In genomic region chr15:64861331-64861730, GRCh38 we compare ENCODE assay signal across 28 cellular contexts. TPM values are rescaled to one million over a fixed set of nuclear protein-coding genes. Genes with fewer than 3 reads are reported as not detected.
A peak's percentile ranks its signal among the peaks of the same experiment; 100 is the strongest.
DNase-seq lines count a peak whose midpoint lies in the region; ATAC-seq, FAIRE-seq and TF ChIP-seq lines count a peak whose summit lies in the region.
"Had no signal": no experiment of that assay in that cellular context is flagged by ENCODE, and none has a peak within 500 bp of the region (broad histone marks: within the 10 kb centered on the region; RNA-seq: fewer than 3 reads in every experiment).

No MANE protein-coding gene starts in this region.

- H3K79me2 ChIP-seq in HepG2 (ENCODE audit: insufficient read depth, low read length) = no peaks in the 10 kb centered on the region

- no peaks in the 10 kb centered on the region for H4K20me1 ChIP-seq in HepG2 (ENCODE audit: insufficient read depth, low read length)

- H3K4me1 ChIP-seq in HepG2 (ENCODE audit: insufficient read depth, low read length) = peaks cover 13% of the 10 kb centered on the region
- H3K4me1 ChIP-seq in right lobe of liver = peaks cover 0 to 4% (median 0%) of the 10 kb centered on the region in 4 donors
- H3K4me1 ChIP-seq in suprapubic skin = peaks cover 22% of the 10 kb centered on the region

- 96% methylated on average over 4 of the region's 11 CpGs for WGBS in HepG2 (ENCODE audit: low lambda C conversion rate)
- WGBS in right lobe of liver (ENCODE audit: insufficient coverage, low coverage, low lambda C conversion rate, missing lambda C conversion rate) = no CpG with 5 or more reads among the region's 11 CpGs
- WGBS in suprapubic skin = 100% methylated on average over 1 of the region's 11 CpGs

- H3K36me3 Mint-ChIP-seq in chondrocyte (ENCODE audit: low read depth) (peaks cover 12% of the 10 kb centered on the region), nephron progenitor cell (ENCODE audit: low read depth) (peaks cover 19% of the 10 kb centered on the region)

- H2AFZ ChIP-seq in HepG2 (ENCODE audit: low read length) = no peak overlapping the region

- TF ChIP-seq CTCF in HepG2 (CRISPR knock-in tag; IDR thresholded peaks at IDR 0.05) (no peak), right lobe of liver (IDR thresholded peaks at IDR 0.05) (no peak), chondrocyte (IDR thresholded peaks at IDR 0.05) (no peak), nephron progenitor cell (IDR thresholded peaks at IDR 0.05) (no peak), suprapubic skin (IDR thresholded peaks at IDR 0.05) (no peak)

- H3K36me3 ChIP-seq in HepG2 (replicated peaks in 1 of 2; ENCODE audit: control insufficient read depth in 1 of 2, insufficient read depth in 2 of 2, low read length in 2 of 2) = peaks cover 15 to 22% of the 10 kb centered on the region in 2 experiments; a peak in 4 of 5 replicates
- H3K36me3 ChIP-seq in right lobe of liver = peaks cover 0 to 17% (median 2%) of the 10 kb centered on the region in 4 donors
- peaks cover 52% of the 10 kb centered on the region for H3K36me3 ChIP-seq in suprapubic skin
- H3K36me3 ChIP-seq: cardiac muscle cell had no signal

- no peak for TF ChIP-seq POLR2A in HepG2 (IDR thresholded peaks at IDR 0.05; ENCODE audit: insufficient read depth in 1 of 2, low read depth in 2 of 2, low read length in 2 of 2)
- TF ChIP-seq POLR2A in right lobe of liver (IDR thresholded peaks at IDR 0.05) = no peak
- TF ChIP-seq POLR2A in suprapubic skin (IDR thresholded peaks at IDR 0.05) = no peak

- H3K9me3 Mint-ChIP-seq in chondrocyte (ENCODE audit: low read depth) (no peaks in the 10 kb centered on the region), nephron progenitor cell (no peaks in the 10 kb centered on the region)
- H3K9me3 Mint-ChIP-seq: activated naive CD8-positive, alpha-beta T cell treated with anti-CD3 and anti-CD28 coated beads, Interleukin-2, amount 50 U/mL, for 24 hours; naive thymus-derived CD4-positive, alpha-beta T cell; stimulated activated naive B cell treated with anti-CD40 and anti-IgM and Interleukin-4, amounts not matched to agents 10 μg/mL and 1 μg/mL and 100 μg/mL, for 72 hours had no signal

- H3K4me3 Mint-ChIP-seq in chondrocyte (ENCODE audit: unreplicated experiment) (no peak overlapping the region), nephron progenitor cell (no peak overlapping the region)
- H3K4me3 Mint-ChIP-seq: activated naive CD8-positive, alpha-beta T cell treated with anti-CD3 and anti-CD28 coated beads, Interleukin-2, amount 50 U/mL, for 24 hours; naive thymus-derived CD4-positive, alpha-beta T cell; stimulated activated naive B cell treated with anti-CD40 and anti-IgM and Interleukin-4, amounts not matched to agents 10 μg/mL and 1 μg/mL and 100 μg/mL, for 72 hours had no signal

- TF ChIP-seq RAD21 in HepG2 (CRISPR knock-in tag; IDR thresholded peaks at IDR 0.05) = no peak

- TF ChIP-seq EP300 in HepG2 (IDR thresholded peaks at IDR 0.05; ENCODE audit: low read depth in 2 of 2, low read length in 2 of 2) (no peak), HepG2 (CRISPR knock-in tag; IDR thresholded peaks at IDR 0.05; ENCODE audit: borderline replicate concordance) (no peak), suprapubic skin (IDR thresholded peaks at IDR 0.05) (no peak)

- H3K27ac Mint-ChIP-seq in chondrocyte (ENCODE audit: unreplicated experiment) (peak overlapping the region; percentile 8), nephron progenitor cell (peak overlapping the region; percentile 90)
- H3K27ac Mint-ChIP-seq: activated naive CD8-positive, alpha-beta T cell treated with anti-CD3 and anti-CD28 coated beads, Interleukin-2, amount 50 U/mL, for 24 hours; stimulated activated naive B cell treated with anti-CD40 and anti-IgM and Interleukin-4, amounts not matched to agents 10 μg/mL and 1 μg/mL and 100 μg/mL, for 72 hours had no signal

- no peak overlapping the region for H3K27ac ChIP-seq in HepG2 (ENCODE audit: extremely low read length, insufficient read depth, low read length)
- no peak overlapping the region for H3K27ac ChIP-seq in right lobe of liver
- H3K27ac ChIP-seq in suprapubic skin = no peak overlapping the region
- H3K27ac ChIP-seq: cardiac muscle cell, SJCRH30 had no signal

- FAIRE-seq in HepG2 (lab: Jason Lieb, UNC) = no peak
- FAIRE-seq: astrocyte, GM12891 had no signal

- no TSS peak for BruUV-seq in HepG2 (replicated peaks; lab: Mats Ljungman, UMichigan)

- in situ Hi-C loops in HepG2 (cut with HindIII; ENCODE audit: extremely low pct_ligation_motif_present, low pct_unique_long_range_greater_than_20kb) = no loop called here

- ATAC-seq in HepG2 (no peak), right lobe of liver (no peak), HG02981 (IDR thresholded peaks at IDR 0.05; ENCODE audit: unreplicated experiment) (no peak)
- ATAC-seq: activated naive CD8-positive, alpha-beta T cell treated with anti-CD3 and anti-CD28 coated beads, Interleukin-2, amount 50 U/mL, for 24 hours; esophagus mucosa; heart right ventricle; lower lobe of right lung; naive thymus-derived CD4-positive, alpha-beta T cell; stimulated activated naive B cell treated with anti-CD40 and anti-IgM and Interleukin-4, amounts not matched to agents 10 μg/mL and 1 μg/mL and 100 μg/mL, for 72 hours had no signal

- H3K4me3 ChIP-seq in HepG2 (replicated peaks in 1 of 3; ENCODE audit: insufficient read depth in 1 of 3, low read depth in 2 of 3, low read length in 3 of 3) (no peak overlapping the region), right lobe of liver (no peak overlapping the region), suprapubic skin (no peak overlapping the region)
- H3K4me3 ChIP-seq: cardiac muscle cell, heart right ventricle, lower lobe of right lung, SJCRH30 had no signal

- POLR2A ChIA-PET in HepG2 (lab: Yijun Ruan, JAX) = no interaction called here

- no peak overlapping the region for H3K4me2 ChIP-seq in HepG2 (ENCODE audit: low read depth, low read length)

- peaks cover 36% of the 10 kb centered on the region for H3K4me1 Mint-ChIP-seq in chondrocyte (ENCODE audit: low read depth)
- H3K4me1 Mint-ChIP-seq in nephron progenitor cell = peaks cover 66% of the 10 kb centered on the region

- CTCF ChIA-PET in HepG2 (lab: Yijun Ruan, JAX; ENCODE audit: low intra/inter-chr PET ratio, low total read pairs) = no interaction called here

- H3K27me3 Mint-ChIP-seq in chondrocyte (ENCODE audit: low read depth) = no peaks in the 10 kb centered on the region
- peaks cover 6% of the 10 kb centered on the region for H3K27me3 Mint-ChIP-seq in nephron progenitor cell (ENCODE audit: low read depth, poor library complexity)
- H3K27me3 Mint-ChIP-seq: activated naive CD8-positive, alpha-beta T cell treated with anti-CD3 and anti-CD28 coated beads, Interleukin-2, amount 50 U/mL, for 24 hours; naive thymus-derived CD4-positive, alpha-beta T cell; stimulated activated naive B cell treated with anti-CD40 and anti-IgM and Interleukin-4, amounts not matched to agents 10 μg/mL and 1 μg/mL and 100 μg/mL, for 72 hours had no signal

- H3K27me3 ChIP-seq in HepG2 (ENCODE audit: control insufficient read depth in 1 of 2, insufficient read depth in 2 of 2, low read length in 2 of 2) (no peaks in the 10 kb centered on the region), right lobe of liver (no peaks in the 10 kb centered on the region), suprapubic skin (no peaks in the 10 kb centered on the region)
- H3K27me3 ChIP-seq: cardiac muscle cell, heart right ventricle, SJCRH30 had no signal

- intact Hi-C loops in HepG2 (cut with micrococcal nuclease; ENCODE audit: unreplicated experiment) (no loop called here), right lobe of liver (cut with DNase I) (no loop called here)

- no peak overlapping the region for H3K9ac ChIP-seq in HepG2 (ENCODE audit: insufficient read depth, low read depth, low read length)

- DNase-seq in HepG2 (ENCODE audit: low spot score) = no peak
- no peak for DNase-seq in right lobe of liver
- no peak for DNase-seq in chondrocyte (ENCODE audit: low spot score)
- DNase-seq in nephron progenitor cell = no peak
- no peak for DNase-seq in suprapubic skin (ENCODE audit: low spot score in 2 of 2)
- no peak for DNase-seq in NCI-H2107 treated with DMSO at 0.1 percent for 48 hours (lab: John Stamatoyannopoulos, UW; ENCODE audit: unreplicated experiment)
- DNase-seq: activated CD4-positive, alpha-beta T cell treated with anti-CD3 and anti-CD28 coated beads for 48 hours; activated gamma-delta T cell treated with Interleukin-2 at 50 U/mL for 16 hours; activated naive CD8-positive, alpha-beta T cell treated with anti-CD3 and anti-CD28 coated beads, Interleukin-2, amount 50 U/mL, for 24 hours; cortex of kidney; foreskin fibroblast; HCEC 1CT; heart right ventricle; kidney glomerular epithelial cell; lower lobe of right lung; naive thymus-derived CD4-positive, alpha-beta T cell; NCI-H146; NCI-H2107; NCI-H446 treated with DMSO at 0.1 percent for 48 hours; NCI-H82; SJCRH30; stimulated activated naive B cell treated with anti-CD40 and anti-IgM and Interleukin-4, amounts not matched to agents 10 μg/mL and 1 μg/mL and 100 μg/mL, for 72 hours; SW 1271 had no signal

- H3K9me3 ChIP-seq in HepG2 (ENCODE audit: low read length) = no peaks in the 10 kb centered on the region
- H3K9me3 ChIP-seq in right lobe of liver = no peaks in the 10 kb centered on the region
- H3K9me3 ChIP-seq in suprapubic skin = no peaks in the 10 kb centered on the region
- H3K9me3 ChIP-seq: heart right ventricle, lower lobe of right lung, SJCRH30 had no signal

RNA-seq across cellular contexts. Expression of gene PLEKHO2, which starts 19.6 kb away (rescaled TPM):
- total RNA-seq in HepG2 (2016; rRNA removed; fragmentation: Illumina TruSeq; extraction: Trizol) (3.1 and 3.8 TPM in 2 replicates), right lobe of liver (10 to 100 TPM in 1 of 6 experiments, 1 to 10 TPM in 5; 3.9 to 11.8 (median 5.2) TPM), chondrocyte (19.5 to 20.3 TPM (median 20.3 TPM) in 3 replicates), suprapubic skin (10 to 100 TPM in 1 of 4 donors, 1 to 10 TPM in 3; 6.7 to 13.8 (median 8.0) TPM)
- total RNA-seq in HepG2 (2016; cell fraction: cytosol; rRNA removed; fragmentation: Illumina TruSeq; extraction: Trizol; ENCODE audit: low read depth) = 0.61 and 0.71 TPM in 2 replicates
- total RNA-seq in HepG2 (2016; cell fraction: insoluble cytoplasmic fraction; rRNA removed; fragmentation: Illumina TruSeq; extraction: Trizol) = 3.1 and 4.3 TPM in 2 replicates
- 1.4 and 1.8 TPM in 2 replicates for total RNA-seq in HepG2 (2016; cell fraction: membrane; rRNA removed; fragmentation: Illumina TruSeq; extraction: Trizol)
- 3.2 and 3.6 TPM in 2 replicates for total RNA-seq in HepG2 (2016; cell fraction: nucleus; rRNA removed; fragmentation: Illumina TruSeq; extraction: Trizol)
- 4.8 and 5.1 TPM in 2 replicates for polyA plus RNA-seq in HepG2 (2011; rRNA removed)
- polyA plus RNA-seq in HepG2 (2011; cell fraction: cytosol; rRNA removed) = 3.1 and 3.9 TPM in 2 replicates
- polyA plus RNA-seq in HepG2 (2011; cell fraction: nucleus; rRNA removed) = 15.5 and 19.5 TPM in 2 replicates
- 3.9 and 4.4 TPM in 2 replicates for polyA plus RNA-seq in HepG2 (2012)
- polyA plus RNA-seq in HepG2 (2016; cell fraction: cytosol; fragmentation: Illumina TruSeq; extraction: Trizol; ENCODE audit: low read depth) = 0.38 and 0.41 TPM in 2 replicates
- polyA plus RNA-seq in HepG2 (2016; cell fraction: insoluble cytoplasmic fraction; fragmentation: Illumina TruSeq; extraction: Trizol; ENCODE audit: low read depth) = 2.2 and 3.1 TPM in 2 replicates
- polyA plus RNA-seq in HepG2 (2016; cell fraction: membrane; fragmentation: Illumina TruSeq; extraction: Trizol; ENCODE audit: low read depth) = 0.70 and 0.73 TPM in 2 replicates
- polyA plus RNA-seq in HepG2 (2016; cell fraction: nucleus; fragmentation: Illumina TruSeq; extraction: Trizol; ENCODE audit: insufficient read depth, low read depth) = 17.8 and 18.9 TPM in 2 replicates
- 3.4 and 9.7 TPM in 2 replicates for polyA minus RNA-seq in HepG2 (2011; rRNA and poly(A)+ RNA removed; ENCODE audit: low replicate concordance)
- 3.4 and 3.5 TPM in 2 replicates for polyA minus RNA-seq in HepG2 (2011; cell fraction: cytosol; rRNA and poly(A)+ RNA removed)
- 4.4 and 6.8 TPM in 2 replicates for polyA minus RNA-seq in HepG2 (2011; cell fraction: nucleus; rRNA and poly(A)+ RNA removed)

RNA-seq across cellular contexts. Expression of gene PIF1, which starts 35.9 kb away (rescaled TPM):
- total RNA-seq in HepG2 (2016; rRNA removed; fragmentation: Illumina TruSeq; extraction: Trizol) (8.3 and 19.7 TPM in 2 replicates), right lobe of liver (under 1 TPM; 0.11 to 1.00 (median 0.36) TPM), chondrocyte (1.8 to 6.1 TPM (median 5.9 TPM) in 3 replicates), suprapubic skin (1 to 10 TPM in 3 of 4 donors, under 1 TPM in 1; 0.42 to 5.9 (median 1.5) TPM)
- total RNA-seq in HepG2 (2016; cell fraction: cytosol; rRNA removed; fragmentation: Illumina TruSeq; extraction: Trizol; ENCODE audit: low read depth) = 10.1 and 10.8 TPM in 2 replicates
- total RNA-seq in HepG2 (2016; cell fraction: insoluble cytoplasmic fraction; rRNA removed; fragmentation: Illumina TruSeq; extraction: Trizol) = 7.8 and 21.1 TPM in 2 replicates
- total RNA-seq in HepG2 (2016; cell fraction: membrane; rRNA removed; fragmentation: Illumina TruSeq; extraction: Trizol) = 8.0 and 9.6 TPM in 2 replicates
- total RNA-seq in HepG2 (2016; cell fraction: nucleus; rRNA removed; fragmentation: Illumina TruSeq; extraction: Trizol) = 22.6 and 34.5 TPM in 2 replicates
- polyA plus RNA-seq in HepG2 (2011; rRNA removed) = 14.0 and 18.5 TPM in 2 replicates
- 5.4 and 11.1 TPM in 2 replicates for polyA plus RNA-seq in HepG2 (2011; cell fraction: cytosol; rRNA removed)
- 50.6 and 90.5 TPM in 2 replicates for polyA plus RNA-seq in HepG2 (2011; cell fraction: nucleus; rRNA removed)
- 3.2 and 9.0 TPM in 2 replicates for polyA plus RNA-seq in HepG2 (2012)
- polyA plus RNA-seq in HepG2 (2016; cell fraction: cytosol; fragmentation: Illumina TruSeq; extraction: Trizol; ENCODE audit: low read depth) = 1.2 and 1.3 TPM in 2 replicates
- 7.2 and 8.0 TPM in 2 replicates for polyA plus RNA-seq in HepG2 (2016; cell fraction: insoluble cytoplasmic fraction; fragmentation: Illumina TruSeq; extraction: Trizol; ENCODE audit: low read depth)
- polyA plus RNA-seq in HepG2 (2016; cell fraction: membrane; fragmentation: Illumina TruSeq; extraction: Trizol; ENCODE audit: low read depth) = 3.6 and 4.0 TPM in 2 replicates
- 105 and 116 TPM in 2 replicates for polyA plus RNA-seq in HepG2 (2016; cell fraction: nucleus; fragmentation: Illumina TruSeq; extraction: Trizol; ENCODE audit: insufficient read depth, low read depth)
- polyA minus RNA-seq in HepG2 (2011; rRNA and poly(A)+ RNA removed; ENCODE audit: low replicate concordance) = 12.7 and 35.9 TPM in 2 replicates
- polyA minus RNA-seq in HepG2 (2011; cell fraction: cytosol; rRNA and poly(A)+ RNA removed) = 1.6 and 4.1 TPM in 2 replicates
- 11.4 and 16.5 TPM in 2 replicates for polyA minus RNA-seq in HepG2 (2011; cell fraction: nucleus; rRNA and poly(A)+ RNA removed)
- polyA plus RNA-seq: naive thymus-derived CD4-positive, alpha-beta T cell had no signal

RNA-seq across cellular contexts. Expression of gene ANKDD1A, which starts 50.4 kb away (rescaled TPM):
- total RNA-seq in HepG2 (2016; rRNA removed; fragmentation: Illumina TruSeq; extraction: Trizol) (0.11 TPM in 2 replicates), right lobe of liver (1 to 10 TPM in 1 of 6 experiments, under 1 TPM in 5; 0.29 to 1.1 (median 0.47) TPM), chondrocyte (3.4 to 4.3 TPM (median 3.8 TPM) in 3 replicates), suprapubic skin (1 to 10 TPM; 2.1 to 3.6 (median 2.8) TPM)
- not detected in 2 replicates for total RNA-seq in HepG2 (2016; cell fraction: cytosol; rRNA removed; fragmentation: Illumina TruSeq; extraction: Trizol; ENCODE audit: low read depth)
- 0.09 TPM in 1 of 2 replicates, not detected in the other for total RNA-seq in HepG2 (2016; cell fraction: insoluble cytoplasmic fraction; rRNA removed; fragmentation: Illumina TruSeq; extraction: Trizol)
- total RNA-seq in HepG2 (2016; cell fraction: membrane; rRNA removed; fragmentation: Illumina TruSeq; extraction: Trizol) = not detected in 2 replicates
- not detected in 2 replicates for total RNA-seq in HepG2 (2016; cell fraction: nucleus; rRNA removed; fragmentation: Illumina TruSeq; extraction: Trizol)
- 0.17 and 0.48 TPM in 2 replicates for polyA plus RNA-seq in HepG2 (2011; rRNA removed)
- 0.19 and 0.23 TPM in 2 replicates for polyA plus RNA-seq in HepG2 (2011; cell fraction: cytosol; rRNA removed)
- polyA plus RNA-seq in HepG2 (2011; cell fraction: nucleus; rRNA removed) = 1.3 and 1.5 TPM in 2 replicates
- polyA plus RNA-seq in HepG2 (2012) = 0.21 and 0.31 TPM in 2 replicates
- polyA plus RNA-seq in HepG2 (2016; cell fraction: cytosol; fragmentation: Illumina TruSeq; extraction: Trizol; ENCODE audit: low read depth) = not detected in 2 replicates
- not detected in 2 replicates for polyA plus RNA-seq in HepG2 (2016; cell fraction: insoluble cytoplasmic fraction; fragmentation: Illumina TruSeq; extraction: Trizol; ENCODE audit: low read depth)
- not detected in 2 replicates for polyA plus RNA-seq in HepG2 (2016; cell fraction: membrane; fragmentation: Illumina TruSeq; extraction: Trizol; ENCODE audit: low read depth)
- not detected in 2 replicates for polyA plus RNA-seq in HepG2 (2016; cell fraction: nucleus; fragmentation: Illumina TruSeq; extraction: Trizol; ENCODE audit: insufficient read depth, low read depth)
- polyA minus RNA-seq in HepG2 (2011; rRNA and poly(A)+ RNA removed; ENCODE audit: low replicate concordance) = 0.40 TPM in 2 replicates
- not detected in 2 replicates for polyA minus RNA-seq in HepG2 (2011; cell fraction: cytosol; rRNA and poly(A)+ RNA removed)
- not detected in 2 replicates for polyA minus RNA-seq in HepG2 (2011; cell fraction: nucleus; rRNA and poly(A)+ RNA removed)
